32 cellular contexts compared by ENCODE assay signal in genomic region chr11:73215191-73216134, GRCh38. TPM values are rescaled to one million over a fixed set of nuclear protein-coding genes. Genes with fewer than 3 reads are reported as not detected.
DNase-seq lines count a peak whose midpoint lies in the region; ATAC-seq and TF ChIP-seq lines count a peak whose summit lies in the region.
"Had no signal": no experiment of that assay in that cellular context is flagged by ENCODE, and none has a peak within 500 bp of the region (broad histone marks: within the 10 kb centered on the region; RNA-seq: fewer than 3 reads in every experiment).

No MANE protein-coding gene starts in this region.

- no peaks in the 10 kb centered on the region for H3K4me1 Mint-ChIP-seq in glutamatergic neuron (ENCODE audit: low read depth, unreplicated experiment)

- H3K36me3 ChIP-seq in HEK293 (ENCODE audit: control insufficient read depth in 2 of 2, insufficient read depth in 1 of 2, low read length in 2 of 2): no peaks in the 10 kb centered on the region
- no peaks in the 10 kb centered on the region for H3K36me3 ChIP-seq in skeletal muscle tissue (ENCODE audit: control insufficient read depth in 3 of 3, insufficient read depth in 3 of 3, low read length in 3 of 3)
- H3K36me3 ChIP-seq: BLaER1, Peyer's patch, upper lobe of left lung had no signal

- no peak for ATAC-seq in GM18870 (IDR thresholded peaks at IDR 0.05; ENCODE audit: unreplicated experiment)
- ATAC-seq in GM18907 (IDR thresholded peaks at IDR 0.05; ENCODE audit: unreplicated experiment): no peak
- no peak for ATAC-seq in Right ventricle myocardium superior (ENCODE audit: poor library complexity)
- ATAC-seq: activated CD4-positive, CD25-positive, alpha-beta regulatory T cell treated with anti-CD3 and anti-CD28 coated beads, Interleukin-2, amount 50 U/mL, for 24 hours; left lobe of liver had no signal

- CTCF ChIA-PET in HEK293 (lab: Yijun Ruan, JAX): interaction anchor here (0.6 to 1.5 kb wide), 2 partner anchors 80 to 781 kb away, joined by 3 to 4 read pairs; partner anchors contain the start of gene CLPB

- H3K27me3 ChIP-seq in skeletal muscle tissue (ENCODE audit: control insufficient read depth in 3 of 3, insufficient read depth in 3 of 3, low read length in 3 of 3): no peaks in the 10 kb centered on the region
- H3K27me3 ChIP-seq: Peyer's patch, upper lobe of left lung had no signal

- peak overlapping the region; percentile 6 for H3K27ac Mint-ChIP-seq in glutamatergic neuron (ENCODE audit: unreplicated experiment)
- H3K27ac Mint-ChIP-seq: activated CD4-positive, alpha-beta memory T cell treated with anti-CD3 and anti-CD28 coated beads for 36 hours; activated naive CD8-positive, alpha-beta T cell treated with anti-CD3 and anti-CD28 coated beads for 36 hours; activated T-helper 2 cell treated with anti-CD3 and anti-CD28 coated beads, Interferon-gamma antibody, Interleukin-2, Interleukin-4, amounts not matched to agents 10 μg/mL and 5 μg/mL and 100 μg/mL, durations not matched to agents 14 hours and 24 hours and 36 hours had no signal

- no peak overlapping the region for H3K4me3 Mint-ChIP-seq in glutamatergic neuron (ENCODE audit: unreplicated experiment)
- H3K4me3 Mint-ChIP-seq: activated CD4-positive, alpha-beta memory T cell treated with anti-CD3 and anti-CD28 coated beads for 36 hours; activated naive CD8-positive, alpha-beta T cell treated with anti-CD3 and anti-CD28 coated beads for 36 hours; central memory CD8-positive, alpha-beta T cell had no signal

- H3K4me3 ChIP-seq in HEK293 (ENCODE audit: low read depth, low read length): no peak overlapping the region
- H3K4me3 ChIP-seq in skeletal muscle tissue (ENCODE audit: low read length in 3 of 3): peak overlapping the region in 2 of 3 donors; percentile 11 to 35
- H3K4me3 ChIP-seq: BLaER1, dorsolateral prefrontal cortex, Peyer's patch, upper lobe of left lung had no signal

- intact Hi-C loops in Right ventricle myocardium superior (cut with DNase I): no loop called here

- no peak for TF ChIP-seq CTCF in HEK293 (tag by site-specific recombination; IDR thresholded peaks at IDR 0.05)
- no peak for TF ChIP-seq CTCF in glutamatergic neuron (IDR thresholded peaks at IDR 0.05; ENCODE audit: partially characterized antibody, unreplicated experiment)

- no peaks in the 10 kb centered on the region for H3K36me3 Mint-ChIP-seq in glutamatergic neuron (ENCODE audit: unreplicated experiment)
- H3K36me3 Mint-ChIP-seq: activated CD4-positive, alpha-beta memory T cell treated with anti-CD3 and anti-CD28 coated beads for 36 hours; activated naive CD8-positive, alpha-beta T cell treated with anti-CD3 and anti-CD28 coated beads for 36 hours had no signal

- H3K27me3 Mint-ChIP-seq in glutamatergic neuron (ENCODE audit: unreplicated experiment): peaks cover 11% of the 10 kb centered on the region

- H3K9ac ChIP-seq in skeletal muscle tissue (ENCODE audit: low read depth in 1 of 3, low read length in 3 of 3): peak overlapping the region in 2 of 3 donors; percentile 62 to 85
- H3K9ac ChIP-seq: BLaER1 had no signal

- H3K4me1 ChIP-seq in HEK293 (ENCODE audit: control insufficient read depth, insufficient read depth, low read length) (no peaks in the 10 kb centered on the region), skeletal muscle tissue (ENCODE audit: control insufficient read depth in 3 of 3, insufficient read depth in 3 of 3, low read length in 3 of 3) (peaks cover 62 to 79% (median 76%) of the 10 kb centered on the region in 3 donors)

- peaks cover 4% of the 10 kb centered on the region for H3K9me3 Mint-ChIP-seq in glutamatergic neuron (ENCODE audit: unreplicated experiment)
- H3K9me3 Mint-ChIP-seq: activated CD4-positive, alpha-beta memory T cell treated with anti-CD3 and anti-CD28 coated beads for 36 hours; activated naive CD8-positive, alpha-beta T cell treated with anti-CD3 and anti-CD28 coated beads for 36 hours; activated T-helper 2 cell treated with anti-CD3 and anti-CD28 coated beads, Interferon-gamma antibody, Interleukin-2, Interleukin-4, amounts not matched to agents 10 μg/mL and 5 μg/mL and 100 μg/mL, durations not matched to agents 14 hours and 24 hours and 36 hours; central memory CD8-positive, alpha-beta T cell had no signal

- H3K9me3 ChIP-seq in HEK293 (ENCODE audit: control insufficient read depth, insufficient read depth, low read depth, low read length) (no peaks in the 10 kb centered on the region), skeletal muscle tissue (ENCODE audit: control insufficient read depth in 3 of 3, low read length in 3 of 3) (no peaks in the 10 kb centered on the region)
- H3K9me3 ChIP-seq: Peyer's patch, upper lobe of left lung had no signal

- H3K27ac ChIP-seq in HEK293 (ENCODE audit: extremely low read depth, low read depth, low read length) (no peak overlapping the region), skeletal muscle tissue (ENCODE audit: low read depth, low read length) (peak overlapping the region; percentile 94)
- H3K27ac ChIP-seq: BLaER1, Peyer's patch had no signal

- POLR2A ChIA-PET in HEK293 (lab: Yijun Ruan, JAX): no interaction called here

- DNase-seq in NOMO-1 treated with dmso at 0.1 percent for 144 hours (lab: John Stamatoyannopoulos, UW; ENCODE audit: unreplicated experiment): peak; percentile 25
- no peak for DNase-seq in glutamatergic neuron
- DNase-seq in NCI-H82 treated with DMSO at 0.1 percent for 48 hours (lab: John Stamatoyannopoulos, UW; ENCODE audit: unreplicated experiment): no peak
- DNase-seq in Right ventricle myocardium superior: no peak
- DNase-seq: ACHN; activated CD4-positive, alpha-beta memory T cell treated with anti-CD3 and anti-CD28 coated beads for 36 hours; activated CD8-positive, alpha-beta memory T cell treated with anti-CD3 and anti-CD28 coated beads, Interleukin-2, amount 50 U/mL, for 48 hours; activated naive CD8-positive, alpha-beta T cell treated with anti-CD3 and anti-CD28 coated beads for 36 hours; COR-L47; DND-41; mesenchymal stem cell; NCI-H1092 treated with DMSO at 0.1 percent for 48 hours; NCI-H187 treated with DMSO at 0.1 percent for 48 hours; NCI-H2171 treated with DMSO at 0.1 percent for 48 hours; NCI-H524; occipital lobe had no signal

TF ChIP-seq in HEK293, 187 proteins besides CTCF, POLR2A, EP300 and RAD21:
- TF ChIP-seq PRDM10 (tag by site-specific recombination; IDR thresholded peaks at IDR 0.05) (peak; percentile 66), OSR2 (tag by site-specific recombination; IDR thresholded peaks at IDR 0.05) (no peak), ZNF510 (tag by site-specific recombination; IDR thresholded peaks at IDR 0.05; ENCODE audit: insufficient replicate concordance) (no peak), ZNF558 (tag by site-specific recombination; IDR thresholded peaks at IDR 0.05) (no peak), ZNF362 (tag by site-specific recombination; IDR thresholded peaks at IDR 0.05) (no peak)

RNA-seq across cellular contexts. Expression of gene P2RY2, which starts 2.6 kb away (rescaled TPM):
- total RNA-seq in glutamatergic neuron (ENCODE audit: unreplicated experiment) (0.69 TPM), skeletal muscle tissue (1.0 TPM), Right ventricle myocardium superior (22.5 TPM)
- total RNA-seq: activated CD4-positive, alpha-beta memory T cell treated with anti-CD3 and anti-CD28 coated beads for 36 hours; activated naive CD8-positive, alpha-beta T cell treated with anti-CD3 and anti-CD28 coated beads for 36 hours; activated T-helper 2 cell treated with anti-CD3 and anti-CD28 coated beads, Interferon-gamma antibody, Interleukin-2, Interleukin-4, amounts not matched to agents 10 μg/mL and 5 μg/mL and 100 μg/mL, durations not matched to agents 14 hours and 24 hours and 36 hours; LHCN-M2; occipital lobe; T-helper 1 cell treated with Interleukin-12 subunit alpha and Interleukin-12 subunit beta and Interleukin-4 antibody, amounts not matched to agents 30 ng/mL and 1 ng/mL, for 36 hours had no signal

RNA-seq across cellular contexts. Expression of gene P2RY6, which starts 56.7 kb away (rescaled TPM):
- total RNA-seq in glutamatergic neuron (ENCODE audit: unreplicated experiment) (not detected), skeletal muscle tissue (2.1 TPM), Right ventricle myocardium superior (2.1 TPM)
- total RNA-seq: activated CD4-positive, alpha-beta memory T cell treated with anti-CD3 and anti-CD28 coated beads for 36 hours; activated naive CD8-positive, alpha-beta T cell treated with anti-CD3 and anti-CD28 coated beads for 36 hours; activated T-helper 2 cell treated with anti-CD3 and anti-CD28 coated beads, Interferon-gamma antibody, Interleukin-2, Interleukin-4, amounts not matched to agents 10 μg/mL and 5 μg/mL and 100 μg/mL, durations not matched to agents 14 hours and 24 hours and 36 hours; endothelial cell of umbilical vein; occipital lobe; SK-MEL-5; T-helper 1 cell treated with Interleukin-12 subunit alpha and Interleukin-12 subunit beta and Interleukin-4 antibody, amounts not matched to agents 30 ng/mL and 1 ng/mL, for 36 hours had no signal

Comparison
In these comparisons a context has a peak if more than half of its experiments do, and no peak if none do; other contexts are left out.
1. RNA of gene P2RY2, which starts 2.6 kb away (total RNA-seq): 22.5 TPM in Right ventricle myocardium superior (single experiment); 1.0 TPM in skeletal muscle tissue (single experiment) and 0.69 TPM in glutamatergic neuron (single experiment); every median in the first group is over 10 times any median in the second.